In genomic region chr2:52629531-52629930, GRCh38 we compare ENCODE assay signal across 27 cellular contexts.
"Had no signal": no experiment of that assay in that cellular context is flagged by ENCODE, and none has a peak within 500 bp of the region (broad histone marks: within the 10 kb centered on the region; RNA-seq: fewer than 3 reads in every experiment).

No MANE protein-coding gene starts in this region.

- H3K4me1 ChIP-seq: neural progenitor cell, pancreas, prostate gland, right atrium auricular region, right lobe of liver, sigmoid colon, stomach, tibial artery, transverse colon, upper lobe of right lung, uterus had no signal

- H3K27ac ChIP-seq: neural progenitor cell, neutrophil, pancreas, prostate gland, right atrium auricular region, right lobe of liver, sigmoid colon, stomach, tibial artery, transverse colon, upper lobe of right lung, uterus had no signal

- H3K36me3 ChIP-seq: neural progenitor cell, neutrophil, pancreas, prostate gland, right atrium auricular region, right lobe of liver, sigmoid colon, stomach, tibial artery, transverse colon, upper lobe of right lung, uterus had no signal

- H3K4me1 Mint-ChIP-seq: naive thymus-derived CD4-positive, alpha-beta T cell; natural killer cell; nephron; neural progenitor cell; stimulated activated naive B cell treated with anti-CD40 and anti-IgM and Interleukin-4, amounts not matched to agents 10 μg/mL and 1 μg/mL and 100 μg/mL, for 72 hours had no signal

- H3K9ac ChIP-seq: neural progenitor cell had no signal

- H3K4me3 ChIP-seq: neural progenitor cell, pancreas, prostate gland, right atrium auricular region, right lobe of liver, sigmoid colon, stomach, tibial artery, transverse colon, upper lobe of right lung, uterus had no signal

- H3K4me2 ChIP-seq: neural progenitor cell had no signal

- H3K27ac Mint-ChIP-seq: naive thymus-derived CD4-positive, alpha-beta T cell; natural killer cell; nephron; neural progenitor cell; stimulated activated naive B cell treated with anti-CD40 and anti-IgM and Interleukin-4, amounts not matched to agents 10 μg/mL and 1 μg/mL and 100 μg/mL, for 72 hours; stimulated activated naive CD8-positive, alpha-beta T cell treated with anti-CD3 and anti-CD28 coated beads, Interleukin-15, Interleukin-2, amounts not matched to agents 100 ng/mL and 50 ng/mL, for 24 hours; type B pancreatic cell had no signal

- H3K36me3 Mint-ChIP-seq: naive thymus-derived CD4-positive, alpha-beta T cell; neural progenitor cell; stimulated activated naive B cell treated with anti-CD40 and anti-IgM and Interleukin-4, amounts not matched to agents 10 μg/mL and 1 μg/mL and 100 μg/mL, for 72 hours had no signal

- H3K4me3 Mint-ChIP-seq: naive thymus-derived CD4-positive, alpha-beta T cell; natural killer cell; nephron; neural progenitor cell; stimulated activated naive B cell treated with anti-CD40 and anti-IgM and Interleukin-4, amounts not matched to agents 10 μg/mL and 1 μg/mL and 100 μg/mL, for 72 hours; stimulated activated naive CD8-positive, alpha-beta T cell treated with anti-CD3 and anti-CD28 coated beads, Interleukin-15, Interleukin-2, amounts not matched to agents 100 ng/mL and 50 ng/mL, for 24 hours; type B pancreatic cell had no signal

- H3K27me3 ChIP-seq: neural progenitor cell, neutrophil, pancreas, right atrium auricular region, right lobe of liver, sigmoid colon, stomach, tibial artery, transverse colon, upper lobe of right lung, uterus had no signal

- DNase-seq: naive thymus-derived CD4-positive, alpha-beta T cell; natural killer cell; nucleus accumbens; retina; right lobe of liver; sigmoid colon; small intestine; stimulated activated CD4-positive, alpha-beta T cell treated with anti-CD3 and anti-CD28 coated beads, Interleukin-12 subunit alpha, Interleukin-12 subunit beta, amount 100 ng/mL, for 4 hours; stimulated activated CD4-positive, alpha-beta T cell treated with anti-CD3 and anti-CD28 coated beads, Interleukin-1b, Interleukin-23, amount 100 ng/mL, for 48 hours; stimulated activated CD4-positive, alpha-beta T cell treated with anti-CD3 and anti-CD28 coated beads, Interleukin-4, amount 100 ng/mL, for 1 hour; stimulated activated CD4-positive, alpha-beta T cell treated with anti-CD3 and anti-CD28 coated beads, Interleukin-4, amount 100 ng/mL, for 4 hours; stimulated activated CD8-positive, alpha-beta memory T cell treated with anti-CD3 and anti-CD28 coated beads, Interleukin-4, amount 100 ng/mL, for 48 hours; stimulated activated naive B cell treated with anti-CD40 and anti-IgM and Interleukin-4, amounts not matched to agents 10 μg/mL and 1 μg/mL and 100 μg/mL, for 72 hours; stimulated activated naive CD4-positive, alpha-beta T cell treated with Interleukin-2 at 50 U/mL for 16 hours; stomach; tibial artery; transverse colon; upper lobe of right lung; uterus had no signal

- ATAC-seq: naive thymus-derived CD4-positive, alpha-beta T cell; natural killer cell; pancreas; right lobe of liver; stimulated activated naive B cell treated with anti-CD40 and anti-IgM and Interleukin-4, amounts not matched to agents 10 μg/mL and 1 μg/mL and 100 μg/mL, for 72 hours had no signal

- H2AFZ ChIP-seq: neural progenitor cell had no signal

- H3K9me3 ChIP-seq: neutrophil, pancreas, prostate gland, right atrium auricular region, right lobe of liver, tibial artery, transverse colon, upper lobe of right lung, uterus had no signal

- H3K27me3 Mint-ChIP-seq: naive thymus-derived CD4-positive, alpha-beta T cell; stimulated activated naive B cell treated with anti-CD40 and anti-IgM and Interleukin-4, amounts not matched to agents 10 μg/mL and 1 μg/mL and 100 μg/mL, for 72 hours; stimulated activated naive CD8-positive, alpha-beta T cell treated with anti-CD3 and anti-CD28 coated beads, Interleukin-15, Interleukin-2, amounts not matched to agents 100 ng/mL and 50 ng/mL, for 24 hours; type B pancreatic cell had no signal
